ENCODE assay signal across 3 cellular contexts in the genomic region with DNA sequence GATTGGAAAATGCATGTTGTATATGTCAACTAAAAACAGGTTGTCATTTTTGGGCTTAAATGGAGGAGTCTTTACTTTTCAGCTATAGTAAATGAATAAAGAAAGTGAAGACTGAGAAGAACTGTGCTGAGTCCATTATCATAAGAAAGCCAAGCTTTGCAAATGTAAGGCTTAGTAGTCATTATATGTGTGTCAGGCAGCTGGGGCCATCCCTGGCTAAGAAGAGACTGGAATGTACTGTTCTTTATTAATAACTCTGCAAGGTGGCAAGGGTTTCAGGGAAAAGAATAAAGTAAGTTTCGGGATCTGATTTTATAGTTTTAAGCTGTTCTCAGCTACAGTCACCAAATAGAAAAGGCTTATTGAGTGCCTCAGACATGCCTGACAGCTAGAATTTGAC.
TF ChIP-seq lines count a peak whose summit lies in the region.

No MANE protein-coding gene starts in this region.

TF ChIP-seq in SK-N-SH treated with all-trans-retinoic acid at 6 μM for 48 hours, 23 proteins besides CTCF, POLR2A, EP300 and RAD21:
- no peak for TF ChIP-seq ARNTL (CRISPR knock-in tag; IDR thresholded peaks at IDR 0.05; ENCODE audit: borderline replicate concordance, low read depth)
- TF ChIP-seq ESRRG (CRISPR knock-in tag; IDR thresholded peaks at IDR 0.05): no peak
- TF ChIP-seq BACH2 (CRISPR knock-in tag; IDR thresholded peaks at IDR 0.05; ENCODE audit: borderline replicate concordance): no peak
- TF ChIP-seq, protein P1, sequence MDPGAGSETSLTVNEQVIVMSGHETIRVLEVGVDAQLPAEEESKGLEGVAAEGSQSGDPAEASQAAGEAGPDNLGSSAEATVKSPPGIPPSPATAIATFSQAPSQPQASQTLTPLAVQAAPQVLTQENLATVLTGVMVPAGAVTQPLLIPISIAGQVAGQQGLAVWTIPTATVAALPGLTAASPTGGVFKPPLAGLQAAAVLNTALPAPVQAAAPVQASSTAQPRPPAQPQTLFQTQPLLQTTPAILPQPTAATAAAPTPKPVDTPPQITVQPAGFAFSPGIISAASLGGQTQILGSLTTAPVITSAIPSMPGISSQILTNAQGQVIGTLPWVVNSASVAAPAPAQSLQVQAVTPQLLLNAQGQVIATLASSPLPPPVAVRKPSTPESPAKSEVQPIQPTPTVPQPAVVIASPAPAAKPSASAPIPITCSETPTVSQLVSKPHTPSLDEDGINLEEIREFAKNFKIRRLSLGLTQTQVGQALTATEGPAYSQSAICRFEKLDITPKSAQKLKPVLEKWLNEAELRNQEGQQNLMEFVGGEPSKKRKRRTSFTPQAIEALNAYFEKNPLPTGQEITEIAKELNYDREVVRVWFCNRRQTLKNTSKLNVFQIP (CRISPR knock-in tag; IDR thresholded peaks at IDR 0.05; ENCODE audit: borderline replicate concordance, low read depth): no peak
- TF ChIP-seq GLIS3 (CRISPR knock-in tag; IDR thresholded peaks at IDR 0.05): no peak
- TF ChIP-seq, protein P2, sequence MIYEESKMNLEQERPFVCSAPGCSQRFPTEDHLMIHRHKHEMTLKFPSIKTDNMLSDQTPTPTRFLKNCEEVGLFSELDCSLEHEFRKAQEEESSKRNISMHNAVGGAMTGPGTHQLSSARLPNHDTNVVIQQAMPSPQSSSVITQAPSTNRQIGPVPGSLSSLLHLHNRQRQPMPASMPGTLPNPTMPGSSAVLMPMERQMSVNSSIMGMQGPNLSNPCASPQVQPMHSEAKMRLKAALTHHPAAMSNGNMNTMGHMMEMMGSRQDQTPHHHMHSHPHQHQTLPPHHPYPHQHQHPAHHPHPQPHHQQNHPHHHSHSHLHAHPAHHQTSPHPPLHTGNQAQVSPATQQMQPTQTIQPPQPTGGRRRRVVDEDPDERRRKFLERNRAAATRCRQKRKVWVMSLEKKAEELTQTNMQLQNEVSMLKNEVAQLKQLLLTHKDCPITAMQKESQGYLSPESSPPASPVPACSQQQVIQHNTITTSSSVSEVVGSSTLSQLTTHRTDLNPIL (CRISPR knock-in tag; IDR thresholded peaks at IDR 0.05; ENCODE audit: low read depth): no peak
- TF ChIP-seq ZFP3 (CRISPR knock-in tag; IDR thresholded peaks at IDR 0.05): no peak
- TF ChIP-seq CSDC2 (CRISPR knock-in tag; IDR thresholded peaks at IDR 0.05): no peak
- TF ChIP-seq CSRNP3 (CRISPR knock-in tag; IDR thresholded peaks at IDR 0.05): no peak
- TF ChIP-seq TOX (CRISPR knock-in tag; IDR thresholded peaks at IDR 0.05; ENCODE audit: borderline replicate concordance): no peak
- TF ChIP-seq OSR1 (CRISPR knock-in tag; IDR thresholded peaks at IDR 0.05): no peak
- no peak for TF ChIP-seq ZNF8 (CRISPR knock-in tag; IDR thresholded peaks at IDR 0.05)
- no peak for TF ChIP-seq TCF4 (CRISPR knock-in tag; IDR thresholded peaks at IDR 0.05; ENCODE audit: borderline replicate concordance)
- no peak for TF ChIP-seq ZC3H10 (CRISPR knock-in tag; IDR thresholded peaks at IDR 0.05)
TF ChIP-seq in SK-N-SH treated with all-trans-retinoic acid at 6 μM for 48 hours: peak in this region for 0.

TF ChIP-seq in SK-N-SH, 30 proteins besides CTCF, POLR2A, EP300 and RAD21:
- TF ChIP-seq, protein P3, sequence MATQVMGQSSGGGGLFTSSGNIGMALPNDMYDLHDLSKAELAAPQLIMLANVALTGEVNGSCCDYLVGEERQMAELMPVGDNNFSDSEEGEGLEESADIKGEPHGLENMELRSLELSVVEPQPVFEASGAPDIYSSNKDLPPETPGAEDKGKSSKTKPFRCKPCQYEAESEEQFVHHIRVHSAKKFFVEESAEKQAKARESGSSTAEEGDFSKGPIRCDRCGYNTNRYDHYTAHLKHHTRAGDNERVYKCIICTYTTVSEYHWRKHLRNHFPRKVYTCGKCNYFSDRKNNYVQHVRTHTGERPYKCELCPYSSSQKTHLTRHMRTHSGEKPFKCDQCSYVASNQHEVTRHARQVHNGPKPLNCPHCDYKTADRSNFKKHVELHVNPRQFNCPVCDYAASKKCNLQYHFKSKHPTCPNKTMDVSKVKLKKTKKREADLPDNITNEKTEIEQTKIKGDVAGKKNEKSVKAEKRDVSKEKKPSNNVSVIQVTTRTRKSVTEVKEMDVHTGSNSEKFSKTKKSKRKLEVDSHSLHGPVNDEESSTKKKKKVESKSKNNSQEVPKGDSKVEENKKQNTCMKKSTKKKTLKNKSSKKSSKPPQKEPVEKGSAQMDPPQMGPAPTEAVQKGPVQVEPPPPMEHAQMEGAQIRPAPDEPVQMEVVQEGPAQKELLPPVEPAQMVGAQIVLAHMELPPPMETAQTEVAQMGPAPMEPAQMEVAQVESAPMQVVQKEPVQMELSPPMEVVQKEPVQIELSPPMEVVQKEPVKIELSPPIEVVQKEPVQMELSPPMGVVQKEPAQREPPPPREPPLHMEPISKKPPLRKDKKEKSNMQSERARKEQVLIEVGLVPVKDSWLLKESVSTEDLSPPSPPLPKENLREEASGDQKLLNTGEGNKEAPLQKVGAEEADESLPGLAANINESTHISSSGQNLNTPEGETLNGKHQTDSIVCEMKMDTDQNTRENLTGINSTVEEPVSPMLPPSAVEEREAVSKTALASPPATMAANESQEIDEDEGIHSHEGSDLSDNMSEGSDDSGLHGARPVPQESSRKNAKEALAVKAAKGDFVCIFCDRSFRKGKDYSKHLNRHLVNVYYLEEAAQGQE (IDR thresholded peaks at IDR 0.05; ENCODE audit: low read depth, low read length): no peak
- TF ChIP-seq TCF12 (IDR thresholded peaks at IDR 0.05) (no peak), TAF1 (IDR thresholded peaks at IDR 0.05; ENCODE audit: borderline replicate concordance, low read depth, low read length) (no peak), MEF2A (IDR thresholded peaks at IDR 0.05; ENCODE audit: borderline replicate concordance, low read depth) (no peak), FOXJ3 (CRISPR knock-in tag; IDR thresholded peaks at IDR 0.05) (no peak), RFX5 (IDR thresholded peaks at IDR 0.05; ENCODE audit: low read length) (no peak), JUND (IDR thresholded peaks at IDR 0.05) (no peak), USF1 (IDR thresholded peaks at IDR 0.05; ENCODE audit: borderline replicate concordance, low read depth) (no peak), ELF1 (IDR thresholded peaks at IDR 0.05) (no peak), CHD2 (IDR thresholded peaks at IDR 0.05; ENCODE audit: low read length, partially characterized antibody) (no peak), USF2 (IDR thresholded peaks at IDR 0.05; ENCODE audit: borderline replicate concordance, low read depth, low read length) (no peak), RCOR1 (IDR thresholded peaks at IDR 0.05; ENCODE audit: low read length) (no peak), GABPA (IDR thresholded peaks at IDR 0.05; ENCODE audit: low read depth) (no peak), FOSL2 (IDR thresholded peaks at IDR 0.05; ENCODE audit: borderline replicate concordance, low read depth) (no peak), MXI1 (IDR thresholded peaks at IDR 0.05; ENCODE audit: low read depth, low read length) (no peak), FOXM1 (IDR thresholded peaks at IDR 0.05; ENCODE audit: low read depth) (no peak), GATA2 (CRISPR knock-in tag; IDR thresholded peaks at IDR 0.05) (no peak)
- TF ChIP-seq, protein P4, sequence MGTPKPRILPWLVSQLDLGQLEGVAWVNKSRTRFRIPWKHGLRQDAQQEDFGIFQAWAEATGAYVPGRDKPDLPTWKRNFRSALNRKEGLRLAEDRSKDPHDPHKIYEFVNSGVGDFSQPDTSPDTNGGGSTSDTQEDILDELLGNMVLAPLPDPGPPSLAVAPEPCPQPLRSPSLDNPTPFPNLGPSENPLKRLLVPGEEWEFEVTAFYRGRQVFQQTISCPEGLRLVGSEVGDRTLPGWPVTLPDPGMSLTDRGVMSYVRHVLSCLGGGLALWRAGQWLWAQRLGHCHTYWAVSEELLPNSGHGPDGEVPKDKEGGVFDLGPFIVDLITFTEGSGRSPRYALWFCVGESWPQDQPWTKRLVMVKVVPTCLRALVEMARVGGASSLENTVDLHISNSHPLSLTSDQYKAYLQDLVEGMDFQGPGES (IDR thresholded peaks at IDR 0.05; ENCODE audit: low read depth, low read length): no peak
- TF ChIP-seq, protein P5, sequence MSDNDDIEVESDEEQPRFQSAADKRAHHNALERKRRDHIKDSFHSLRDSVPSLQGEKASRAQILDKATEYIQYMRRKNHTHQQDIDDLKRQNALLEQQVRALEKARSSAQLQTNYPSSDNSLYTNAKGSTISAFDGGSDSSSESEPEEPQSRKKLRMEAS (IDR thresholded peaks at IDR 0.05; ENCODE audit: low read depth): no peak

TF ChIP-seq in H1, 55 proteins besides CTCF, POLR2A, EP300 and RAD21:
- TF ChIP-seq YY1 (IDR thresholded peaks at IDR 0.05; ENCODE audit: low read depth, low read length): no peak
- TF ChIP-seq HDAC2 (IDR thresholded peaks at IDR 0.05; ENCODE audit: borderline replicate concordance in 1 of 2, low read depth in 2 of 2, low read length in 2 of 2): 0 out of 4 replicates have a peak, but pooled peaks of 1 of the 2 experiments have one; percentile 51
- 0 out of 4 replicates have a peak, but pooled peaks of 1 of the 2 experiments have one; percentile 19 for TF ChIP-seq SIN3A (conservative IDR thresholded peaks at IDR 0.05 in 1 of 2, IDR thresholded peaks at IDR 0.05 in 1 of 2; ENCODE audit: low read depth in 1 of 2, low read length in 2 of 2)
TF ChIP-seq in H1: peak in this region for 2.
